1 cellular context compared by ENCODE assay signal in the genomic region with DNA sequence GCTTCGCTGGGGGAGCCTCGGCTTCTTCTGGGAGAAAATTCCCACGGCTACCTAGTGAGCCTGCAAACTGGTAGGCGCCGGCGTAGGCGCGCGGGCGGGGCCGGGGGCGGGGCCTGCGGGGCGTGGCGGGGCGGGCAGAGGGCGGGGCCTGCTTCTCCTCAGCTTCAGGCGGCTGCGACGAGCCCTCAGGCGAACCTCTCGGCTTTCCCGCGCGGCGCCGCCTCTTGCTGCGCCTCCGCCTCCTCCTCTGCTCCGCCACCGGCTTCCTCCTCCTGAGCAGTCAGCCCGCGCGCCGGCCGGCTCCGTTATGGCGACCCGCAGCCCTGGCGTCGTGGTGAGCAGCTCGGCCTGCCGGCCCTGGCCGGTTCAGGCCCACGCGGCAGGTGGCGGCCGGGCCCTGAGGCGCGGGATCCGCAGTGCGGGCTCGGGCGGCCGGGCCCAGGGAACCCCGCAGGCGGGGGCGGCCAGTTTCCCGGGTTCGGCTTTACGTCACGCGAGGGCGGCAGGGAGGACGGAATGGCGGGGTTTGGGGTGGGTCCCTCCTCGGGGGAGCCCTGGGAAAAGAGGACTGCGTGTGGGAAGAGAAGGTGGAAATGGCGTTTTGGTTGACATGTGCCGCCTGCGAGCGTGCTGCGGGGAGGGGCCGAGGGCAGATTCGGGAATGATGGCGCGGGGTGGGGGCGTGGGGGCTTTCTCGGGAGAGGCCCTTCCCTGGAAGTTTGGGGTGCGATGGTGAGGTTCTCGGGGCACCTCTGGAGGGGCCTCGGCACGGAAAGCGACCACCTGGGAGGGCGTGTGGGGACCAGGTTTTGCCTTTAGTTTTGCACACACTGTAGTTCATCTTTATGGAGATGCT.
TF ChIP-seq lines count a peak whose summit lies in the region.

A gene with protein sequence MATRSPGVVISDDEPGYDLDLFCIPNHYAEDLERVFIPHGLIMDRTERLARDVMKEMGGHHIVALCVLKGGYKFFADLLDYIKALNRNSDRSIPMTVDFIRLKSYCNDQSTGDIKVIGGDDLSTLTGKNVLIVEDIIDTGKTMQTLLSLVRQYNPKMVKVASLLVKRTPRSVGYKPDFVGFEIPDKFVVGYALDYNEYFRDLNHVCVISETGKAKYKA (plus strand): TSS at position 161 of the 856 bp plus-strand sequence. CDS start 147 bp downstream, at position 308.

TF ChIP-seq in HEK293, 187 proteins besides CTCF, POLR2A, EP300 and RAD21 (continued from another document and continues in another):
- TF ChIP-seq, protein P1, sequence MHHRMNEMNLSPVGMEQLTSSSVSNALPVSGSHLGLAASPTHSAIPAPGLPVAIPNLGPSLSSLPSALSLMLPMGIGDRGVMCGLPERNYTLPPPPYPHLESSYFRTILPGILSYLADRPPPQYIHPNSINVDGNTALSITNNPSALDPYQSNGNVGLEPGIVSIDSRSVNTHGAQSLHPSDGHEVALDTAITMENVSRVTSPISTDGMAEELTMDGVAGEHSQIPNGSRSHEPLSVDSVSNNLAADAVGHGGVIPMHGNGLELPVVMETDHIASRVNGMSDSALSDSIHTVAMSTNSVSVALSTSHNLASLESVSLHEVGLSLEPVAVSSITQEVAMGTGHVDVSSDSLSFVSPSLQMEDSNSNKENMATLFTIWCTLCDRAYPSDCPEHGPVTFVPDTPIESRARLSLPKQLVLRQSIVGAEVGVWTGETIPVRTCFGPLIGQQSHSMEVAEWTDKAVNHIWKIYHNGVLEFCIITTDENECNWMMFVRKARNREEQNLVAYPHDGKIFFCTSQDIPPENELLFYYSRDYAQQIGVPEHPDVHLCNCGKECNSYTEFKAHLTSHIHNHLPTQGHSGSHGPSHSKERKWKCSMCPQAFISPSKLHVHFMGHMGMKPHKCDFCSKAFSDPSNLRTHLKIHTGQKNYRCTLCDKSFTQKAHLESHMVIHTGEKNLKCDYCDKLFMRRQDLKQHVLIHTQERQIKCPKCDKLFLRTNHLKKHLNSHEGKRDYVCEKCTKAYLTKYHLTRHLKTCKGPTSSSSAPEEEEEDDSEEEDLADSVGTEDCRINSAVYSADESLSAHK (tag by site-specific recombination; IDR thresholded peaks at IDR 0.05) = no peak
- TF ChIP-seq ZNF404 (tag by site-specific recombination; IDR thresholded peaks at IDR 0.05) = no peak
- TF ChIP-seq ZFP69B (tag by site-specific recombination; IDR thresholded peaks at IDR 0.05) = peak; percentile 44; the same call in 1 of the 2 replicates
- no peak for TF ChIP-seq ZNF223 (tag by site-specific recombination; IDR thresholded peaks at IDR 0.05)
- no peak for TF ChIP-seq ZNF433 (tag by site-specific recombination; IDR thresholded peaks at IDR 0.05; ENCODE audit: low read depth)
- TF ChIP-seq, protein P2, sequence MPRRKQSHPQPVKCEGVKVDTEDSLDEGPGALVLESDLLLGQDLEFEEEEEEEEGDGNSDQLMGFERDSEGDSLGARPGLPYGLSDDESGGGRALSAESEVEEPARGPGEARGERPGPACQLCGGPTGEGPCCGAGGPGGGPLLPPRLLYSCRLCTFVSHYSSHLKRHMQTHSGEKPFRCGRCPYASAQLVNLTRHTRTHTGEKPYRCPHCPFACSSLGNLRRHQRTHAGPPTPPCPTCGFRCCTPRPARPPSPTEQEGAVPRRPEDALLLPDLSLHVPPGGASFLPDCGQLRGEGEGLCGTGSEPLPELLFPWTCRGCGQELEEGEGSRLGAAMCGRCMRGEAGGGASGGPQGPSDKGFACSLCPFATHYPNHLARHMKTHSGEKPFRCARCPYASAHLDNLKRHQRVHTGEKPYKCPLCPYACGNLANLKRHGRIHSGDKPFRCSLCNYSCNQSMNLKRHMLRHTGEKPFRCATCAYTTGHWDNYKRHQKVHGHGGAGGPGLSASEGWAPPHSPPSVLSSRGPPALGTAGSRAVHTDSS (tag by site-specific recombination; IDR thresholded peaks at IDR 0.05) = no peak
- no peak for TF ChIP-seq FEZF1 (tag by site-specific recombination; IDR thresholded peaks at IDR 0.05)
- 0 out of 2 replicates have a peak, but pooled peaks have one; percentile 34 for TF ChIP-seq ZNF626 (tag by site-specific recombination; IDR thresholded peaks at IDR 0.05)
- TF ChIP-seq ZNF521 (tag by site-specific recombination; IDR thresholded peaks at IDR 0.05) = no peak
- TF ChIP-seq, protein P3, sequence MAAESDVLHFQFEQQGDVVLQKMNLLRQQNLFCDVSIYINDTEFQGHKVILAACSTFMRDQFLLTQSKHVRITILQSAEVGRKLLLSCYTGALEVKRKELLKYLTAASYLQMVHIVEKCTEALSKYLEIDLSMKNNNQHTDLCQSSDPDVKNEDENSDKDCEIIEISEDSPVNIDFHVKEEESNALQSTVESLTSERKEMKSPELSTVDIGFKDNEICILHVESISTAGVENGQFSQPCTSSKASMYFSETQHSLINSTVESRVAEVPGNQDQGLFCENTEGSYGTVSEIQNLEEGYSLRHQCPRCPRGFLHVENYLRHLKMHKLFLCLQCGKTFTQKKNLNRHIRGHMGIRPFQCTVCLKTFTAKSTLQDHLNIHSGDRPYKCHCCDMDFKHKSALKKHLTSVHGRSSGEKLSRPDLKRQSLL (tag by site-specific recombination; IDR thresholded peaks at IDR 0.05) = no peak
- no peak for TF ChIP-seq ZNF510 (tag by site-specific recombination; IDR thresholded peaks at IDR 0.05; ENCODE audit: insufficient replicate concordance)
- TF ChIP-seq ZNF302 (tag by site-specific recombination; IDR thresholded peaks at IDR 0.05; ENCODE audit: low read depth) = no peak
- TF ChIP-seq ZBTB20 (tag by site-specific recombination; IDR thresholded peaks at IDR 0.05) = peak; percentile 86; the same call in 1 of the 2 replicates
- TF ChIP-seq GLI2 (tag by site-specific recombination; IDR thresholded peaks at IDR 0.05; ENCODE audit: borderline replicate concordance, low read depth) = no peak
- no peak for TF ChIP-seq REPIN1 (tag by site-specific recombination; IDR thresholded peaks at IDR 0.05; ENCODE audit: low read depth)
- no peak for TF ChIP-seq ZNF354C (tag by site-specific recombination; IDR thresholded peaks at IDR 0.05; ENCODE audit: borderline replicate concordance, low read depth)
- TF ChIP-seq BCL11B (tag by site-specific recombination; IDR thresholded peaks at IDR 0.05; ENCODE audit: low read depth) = no peak
- TF ChIP-seq ZNF707 (tag by site-specific recombination; IDR thresholded peaks at IDR 0.05) = no peak
- TF ChIP-seq ZNF266 (tag by site-specific recombination; IDR thresholded peaks at IDR 0.05; ENCODE audit: low read depth) = no peak
- TF ChIP-seq ZNF785 (tag by site-specific recombination; IDR thresholded peaks at IDR 0.05) = no peak
- TF ChIP-seq, protein P4, sequence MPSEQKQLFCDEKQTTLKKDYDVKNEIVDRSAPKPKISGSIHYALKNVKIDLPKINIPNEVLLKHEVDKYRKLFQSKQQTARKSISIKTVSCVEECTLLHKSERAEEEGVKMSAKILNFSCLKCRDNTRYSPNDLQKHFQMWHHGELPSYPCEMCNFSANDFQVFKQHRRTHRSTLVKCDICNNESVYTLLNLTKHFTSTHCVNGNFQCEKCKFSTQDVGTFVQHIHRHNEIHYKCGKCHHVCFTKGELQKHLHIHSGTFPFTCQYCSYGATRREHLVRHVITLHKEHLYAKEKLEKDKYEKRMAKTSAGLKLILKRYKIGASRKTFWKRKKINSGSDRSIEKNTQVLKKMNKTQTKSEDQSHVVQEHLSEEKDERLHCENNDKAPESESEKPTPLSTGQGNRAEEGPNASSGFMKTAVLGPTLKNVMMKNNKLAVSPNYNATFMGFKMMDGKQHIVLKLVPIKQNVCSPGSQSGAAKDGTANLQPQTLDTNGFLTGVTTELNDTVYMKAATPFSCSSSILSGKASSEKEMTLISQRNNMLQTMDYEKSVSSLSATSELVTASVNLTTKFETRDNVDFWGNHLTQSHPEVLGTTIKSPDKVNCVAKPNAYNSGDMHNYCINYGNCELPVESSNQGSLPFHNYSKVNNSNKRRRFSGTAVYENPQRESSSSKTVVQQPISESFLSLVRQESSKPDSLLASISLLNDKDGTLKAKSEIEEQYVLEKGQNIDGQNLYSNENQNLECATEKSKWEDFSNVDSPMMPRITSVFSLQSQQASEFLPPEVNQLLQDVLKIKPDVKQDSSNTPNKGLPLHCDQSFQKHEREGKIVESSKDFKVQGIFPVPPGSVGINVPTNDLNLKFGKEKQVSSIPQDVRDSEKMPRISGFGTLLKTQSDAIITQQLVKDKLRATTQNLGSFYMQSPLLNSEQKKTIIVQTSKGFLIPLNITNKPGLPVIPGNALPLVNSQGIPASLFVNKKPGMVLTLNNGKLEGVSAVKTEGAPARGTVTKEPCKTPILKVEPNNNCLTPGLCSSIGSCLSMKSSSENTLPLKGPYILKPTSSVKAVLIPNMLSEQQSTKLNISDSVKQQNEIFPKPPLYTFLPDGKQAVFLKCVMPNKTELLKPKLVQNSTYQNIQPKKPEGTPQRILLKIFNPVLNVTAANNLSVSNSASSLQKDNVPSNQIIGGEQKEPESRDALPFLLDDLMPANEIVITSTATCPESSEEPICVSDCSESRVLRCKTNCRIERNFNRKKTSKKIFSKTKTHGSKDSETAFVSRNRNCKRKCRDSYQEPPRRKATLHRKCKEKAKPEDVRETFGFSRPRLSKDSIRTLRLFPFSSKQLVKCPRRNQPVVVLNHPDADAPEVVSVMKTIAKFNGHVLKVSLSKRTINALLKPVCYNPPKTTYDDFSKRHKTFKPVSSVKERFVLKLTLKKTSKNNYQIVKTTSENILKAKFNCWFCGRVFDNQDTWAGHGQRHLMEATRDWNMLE (tag by site-specific recombination; conservative IDR thresholded peaks at IDR 0.05; ENCODE audit: low read depth) = no peak
- TF ChIP-seq, protein P5, sequence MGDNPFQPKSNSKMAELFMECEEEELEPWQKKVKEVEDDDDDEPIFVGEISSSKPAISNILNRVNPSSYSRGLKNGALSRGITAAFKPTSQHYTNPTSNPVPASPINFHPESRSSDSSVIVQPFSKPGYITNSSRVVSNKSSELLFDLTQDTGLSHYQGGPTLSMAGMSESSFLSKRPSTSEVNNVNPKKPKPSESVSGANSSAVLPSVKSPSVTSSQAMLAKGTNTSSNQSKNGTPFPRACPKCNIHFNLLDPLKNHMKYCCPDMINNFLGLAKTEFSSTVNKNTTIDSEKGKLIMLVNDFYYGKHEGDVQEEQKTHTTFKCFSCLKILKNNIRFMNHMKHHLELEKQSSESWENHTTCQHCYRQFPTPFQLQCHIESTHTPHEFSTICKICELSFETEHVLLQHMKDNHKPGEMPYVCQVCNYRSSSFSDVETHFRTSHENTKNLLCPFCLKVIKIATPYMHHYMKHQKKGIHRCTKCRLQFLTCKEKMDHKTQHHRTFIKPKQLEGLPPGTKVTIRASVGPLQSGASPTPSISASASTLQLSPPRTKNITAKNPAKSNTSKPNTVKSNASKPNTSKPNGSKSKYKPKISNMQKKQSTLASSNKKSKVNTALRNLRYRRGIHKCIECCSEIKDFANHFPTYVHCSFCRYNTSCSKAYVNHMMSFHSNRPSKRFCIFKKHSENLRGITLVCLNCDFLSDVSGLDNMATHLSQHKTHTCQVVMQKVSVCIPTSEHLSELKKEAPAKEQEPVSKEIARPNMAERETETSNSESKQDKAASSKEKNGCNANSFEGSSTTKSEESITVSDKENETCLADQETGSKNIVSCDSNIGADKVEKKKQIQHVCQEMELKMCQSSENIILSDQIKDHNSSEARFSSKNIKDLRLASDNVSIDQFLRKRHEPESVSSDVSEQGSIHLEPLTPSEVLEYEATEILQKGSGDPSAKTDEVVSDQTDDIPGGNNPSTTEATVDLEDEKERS (tag by site-specific recombination; IDR thresholded peaks at IDR 0.05) = no peak
- TF ChIP-seq ZNF138 (tag by site-specific recombination; IDR thresholded peaks at IDR 0.05; ENCODE audit: borderline replicate concordance) = no peak
- peak; percentile 76; the same call in 1 of the 2 replicates for TF ChIP-seq KLF10 (tag by site-specific recombination; IDR thresholded peaks at IDR 0.05)
- TF ChIP-seq KLF1 (tag by site-specific recombination; IDR thresholded peaks at IDR 0.05) = no peak
- no peak for TF ChIP-seq HOXA7 (CRISPR knock-in tag; IDR thresholded peaks at IDR 0.05; ENCODE audit: borderline replicate concordance)
- no peak for TF ChIP-seq ZNF529 (tag by site-specific recombination; IDR thresholded peaks at IDR 0.05; ENCODE audit: insufficient replicate concordance)
- no peak for TF ChIP-seq GLIS1 (tag by site-specific recombination; IDR thresholded peaks at IDR 0.05)
- TF ChIP-seq ZNF416 (tag by site-specific recombination; IDR thresholded peaks at IDR 0.05) = no peak
- no peak for TF ChIP-seq ZNF24 (tag by site-specific recombination; IDR thresholded peaks at IDR 0.05)
- TF ChIP-seq ZNF37A (tag by site-specific recombination; IDR thresholded peaks at IDR 0.05) = no peak
- no peak for TF ChIP-seq ZNF837 (tag by site-specific recombination; IDR thresholded peaks at IDR 0.05)
- no peak for TF ChIP-seq HOXD13 (CRISPR knock-in tag; IDR thresholded peaks at IDR 0.05; ENCODE audit: borderline replicate concordance)
- no peak for TF ChIP-seq ZNF701 (tag by site-specific recombination; IDR thresholded peaks at IDR 0.05)
- TF ChIP-seq ZNF600 (tag by site-specific recombination; IDR thresholded peaks at IDR 0.05) = 0 out of 2 replicates have a peak, but pooled peaks have one; percentile 35
- 0 out of 2 replicates have a peak, but pooled peaks have one; percentile 25 for TF ChIP-seq ZIC2 (tag by site-specific recombination; IDR thresholded peaks at IDR 0.05)
- TF ChIP-seq ZNF768 (tag by site-specific recombination; IDR thresholded peaks at IDR 0.05) = no peak
- TF ChIP-seq ZNF560 (tag by site-specific recombination; IDR thresholded peaks at IDR 0.05; ENCODE audit: borderline replicate concordance) = no peak
- no peak for TF ChIP-seq ZNF133 (tag by site-specific recombination; IDR thresholded peaks at IDR 0.05)
- no peak for TF ChIP-seq ZNF169 (tag by site-specific recombination; IDR thresholded peaks at IDR 0.05)
- TF ChIP-seq, protein P6, sequence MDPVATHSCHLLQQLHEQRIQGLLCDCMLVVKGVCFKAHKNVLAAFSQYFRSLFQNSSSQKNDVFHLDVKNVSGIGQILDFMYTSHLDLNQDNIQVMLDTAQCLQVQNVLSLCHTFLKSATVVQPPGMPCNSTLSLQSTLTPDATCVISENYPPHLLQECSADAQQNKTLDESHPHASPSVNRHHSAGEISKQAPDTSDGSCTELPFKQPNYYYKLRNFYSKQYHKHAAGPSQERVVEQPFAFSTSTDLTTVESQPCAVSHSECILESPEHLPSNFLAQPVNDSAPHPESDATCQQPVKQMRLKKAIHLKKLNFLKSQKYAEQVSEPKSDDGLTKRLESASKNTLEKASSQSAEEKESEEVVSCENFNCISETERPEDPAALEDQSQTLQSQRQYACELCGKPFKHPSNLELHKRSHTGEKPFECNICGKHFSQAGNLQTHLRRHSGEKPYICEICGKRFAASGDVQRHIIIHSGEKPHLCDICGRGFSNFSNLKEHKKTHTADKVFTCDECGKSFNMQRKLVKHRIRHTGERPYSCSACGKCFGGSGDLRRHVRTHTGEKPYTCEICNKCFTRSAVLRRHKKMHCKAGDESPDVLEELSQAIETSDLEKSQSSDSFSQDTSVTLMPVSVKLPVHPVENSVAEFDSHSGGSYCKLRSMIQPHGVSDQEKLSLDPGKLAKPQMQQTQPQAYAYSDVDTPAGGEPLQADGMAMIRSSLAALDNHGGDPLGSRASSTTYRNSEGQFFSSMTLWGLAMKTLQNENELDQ (tag by site-specific recombination; IDR thresholded peaks at IDR 0.05; ENCODE audit: low read depth) = no peak
- no peak for TF ChIP-seq ZNF274 (IDR thresholded peaks at IDR 0.05; ENCODE audit: low read length)
- TF ChIP-seq ZNF274 (tag by site-specific recombination; IDR thresholded peaks at IDR 0.05; ENCODE audit: borderline replicate concordance) = no peak
- TF ChIP-seq ZNF341 (tag by site-specific recombination; IDR thresholded peaks at IDR 0.05; ENCODE audit: low read depth) = peak; percentile 55
- TF ChIP-seq SP2 (tag by site-specific recombination; IDR thresholded peaks at IDR 0.05) = peak; percentile 54
